ENCODE assay signal across 9 cellular contexts in the genomic region with DNA sequence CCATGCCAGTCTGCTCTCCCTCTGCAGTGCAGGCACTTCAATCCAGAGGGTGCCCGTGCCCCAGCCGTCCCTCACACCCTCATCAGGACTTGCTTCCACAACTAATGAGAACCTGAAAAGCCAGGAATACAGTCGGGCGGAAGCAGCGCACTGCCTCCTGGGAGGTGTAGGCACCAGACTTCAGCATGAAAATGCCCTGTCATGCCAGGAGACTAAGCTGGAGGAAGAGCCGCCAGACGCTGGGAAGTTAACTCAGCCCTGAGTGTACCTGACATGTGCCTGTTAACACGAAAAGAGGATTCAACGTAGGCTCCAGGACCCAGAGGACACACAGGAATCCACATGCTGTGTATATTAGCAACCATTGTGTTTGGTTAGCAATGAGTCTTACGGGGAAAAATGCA. TPM values are rescaled to one million over a fixed set of nuclear protein-coding genes. Genes with fewer than 3 reads are reported as not detected.
A peak's percentile ranks its signal among the peaks of the same experiment; 100 is the strongest.
DNase-seq lines count a peak whose midpoint lies in the region; ATAC-seq and TF ChIP-seq lines count a peak whose summit lies in the region.
"Had no signal": no experiment of that assay in that cellular context is flagged by ENCODE, and none has a peak within 500 bp of the region (broad histone marks: within the 10 kb centered on the region; RNA-seq: fewer than 3 reads in every experiment).

No MANE protein-coding gene starts in this region.

- H3K9ac ChIP-seq in Karpas-422 (ENCODE audit: low read length) = no peak overlapping the region

- H3K79me2 ChIP-seq in Karpas-422 (ENCODE audit: low read length) = no peaks in the 10 kb centered on the region

- H3K4me1 ChIP-seq in left lung = peaks cover 0 to 5% of the 10 kb centered on the region in 2 donors
- peaks cover 0 to 3% of the 10 kb centered on the region in 2 donors for H3K4me1 ChIP-seq in thoracic aorta (ENCODE audit: control insufficient read depth in 1 of 2, low read depth in 2 of 2)
- no peaks in the 10 kb centered on the region for H3K4me1 ChIP-seq in Karpas-422 (ENCODE audit: low read length)
- H3K4me1 ChIP-seq: uterus had no signal

- no peaks in the 10 kb centered on the region for H3K9me3 ChIP-seq in left lung
- no peaks in the 10 kb centered on the region for H3K9me3 ChIP-seq in thoracic aorta
- H3K9me3 ChIP-seq in Karpas-422 (ENCODE audit: low read length) = no peaks in the 10 kb centered on the region
- H3K9me3 ChIP-seq: uterus had no signal

- no peaks in the 10 kb centered on the region for H3K27me3 ChIP-seq in left lung
- no peaks in the 10 kb centered on the region for H3K27me3 ChIP-seq in thoracic aorta (replicated peaks; ENCODE audit: insufficient read depth)
- no peaks in the 10 kb centered on the region for H3K27me3 ChIP-seq in Karpas-422 (ENCODE audit: low read length)

- H3K36me3 ChIP-seq in left lung (no peaks in the 10 kb centered on the region), thoracic aorta (no peaks in the 10 kb centered on the region), Karpas-422 (ENCODE audit: insufficient read depth, low read length) (no peaks in the 10 kb centered on the region)
- H3K36me3 ChIP-seq: cardiac muscle cell, uterus had no signal

- no peak overlapping the region for H2AFZ ChIP-seq in Karpas-422 (ENCODE audit: low read length)

- no peak overlapping the region for H3K27ac ChIP-seq in left lung
- H3K27ac ChIP-seq in thoracic aorta = no peak overlapping the region
- no peak overlapping the region for H3K27ac ChIP-seq in Karpas-422 (ENCODE audit: low read length)
- H3K27ac ChIP-seq: cardiac muscle cell, uterus had no signal

- TF ChIP-seq CTCF in LNCaP clone FGC (IDR thresholded peaks at IDR 0.05; ENCODE audit: control insufficient read depth, extremely low read depth, insufficient read depth) = 0 out of 2 replicates have a peak, but pooled peaks have one; percentile 8
- no peak for TF ChIP-seq CTCF in left lung (IDR thresholded peaks at IDR 0.05)
- TF ChIP-seq CTCF in thoracic aorta (IDR thresholded peaks at IDR 0.05) = no peak

- intact Hi-C loops in left lung (cut with DNase I) = no loop called here

- no peak overlapping the region for H3K4me2 ChIP-seq in Karpas-422 (ENCODE audit: low read depth, low read length, poor library complexity, severe bottlenecking)

- DNase-seq in LNCaP clone FGC (ENCODE audit: low read depth) = peak; percentile 8
- peak; percentile 56 for DNase-seq in dedifferentiated amniotic fluid mesenchymal stem cell (ENCODE audit: extremely low spot score)
- DNase-seq in left lung = peak; percentile 68 to 85
- DNase-seq in thoracic aorta (ENCODE audit: low spot score) = no peak
- no peak for DNase-seq in occipital lobe (lab: John Stamatoyannopoulos, UW)
- DNase-seq in Karpas-422 = no peak

- no peaks in the 10 kb centered on the region for H3K9me2 ChIP-seq in Karpas-422 (replicated peaks; ENCODE audit: insufficient read depth, low read length)

- H3K4me3 ChIP-seq in LNCaP clone FGC (ENCODE audit: low read depth, low read length) (no peak overlapping the region), left lung (peak overlapping the region in 1 of 2 donors; percentile 6), thoracic aorta (peak overlapping the region; percentile 36), Karpas-422 (ENCODE audit: low read length) (no peak overlapping the region)
- H3K4me3 ChIP-seq: cardiac muscle cell, uterus had no signal

- ATAC-seq in left lung (peak; percentile 91), thoracic aorta (ENCODE audit: insufficient number of reproducible peaks, low FRiP score, low read depth) (no peak), HG03469 (IDR thresholded peaks at IDR 0.05; ENCODE audit: unreplicated experiment) (no peak)

- H4K20me1 ChIP-seq in Karpas-422 (ENCODE audit: insufficient read depth, low read depth, low read length) = no peaks in the 10 kb centered on the region

RNA-seq across cellular contexts. Expression of a gene that starts 40.0 kb away (rescaled TPM):
- 10 to 100 TPM; 27.4 to 53.8 TPM for total RNA-seq in left lung
- 10 to 100 TPM; 30.6 to 40.0 TPM for total RNA-seq in thoracic aorta
- 4.7 TPM for total RNA-seq in occipital lobe
- 2.6 and 9.4 TPM in 2 replicates for total RNA-seq in Karpas-422 (2014; rRNA removed; shearing (Covaris generic); ENCODE audit: low replicate concordance)

Comparison
In these comparisons a context has a peak if more than half of its experiments do, and no peak if none do; other contexts are left out.
1. DNase-seq: peak in LNCaP clone FGC (single experiment), dedifferentiated amniotic fluid mesenchymal stem cell (single experiment) and left lung (2 of 2); none in thoracic aorta (single experiment), occipital lobe (single experiment) and Karpas-422 (single experiment).